Comparison of ENCODE assay signal across 29 cellular contexts in the genomic region with DNA sequence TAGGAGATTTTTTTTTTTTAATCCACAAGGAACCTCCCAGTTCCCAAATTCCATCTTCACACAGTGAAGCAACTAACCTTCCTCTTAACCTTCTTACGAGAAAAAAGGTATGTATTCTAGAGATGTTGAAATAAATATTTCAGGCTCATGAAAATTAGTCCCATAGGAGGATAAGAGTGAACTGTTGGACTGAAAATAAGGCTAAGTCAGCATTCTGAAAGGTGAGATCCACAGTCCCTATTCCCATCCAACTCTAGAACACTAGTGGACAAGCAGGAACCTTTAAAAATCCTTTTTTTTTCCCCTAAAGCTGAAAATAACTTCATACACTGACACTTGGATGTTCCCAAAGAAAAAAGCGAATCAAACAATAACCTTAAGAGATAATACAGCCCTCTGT.
"Had no signal": no experiment of that assay in that cellular context is flagged by ENCODE, and none has a peak within 500 bp of the region (broad histone marks: within the 10 kb centered on the region; RNA-seq: fewer than 3 reads in every experiment).

No MANE protein-coding gene starts in this region.

- H3K9ac ChIP-seq: neural progenitor cell, parathyroid adenoma had no signal

- H3K4me3 ChIP-seq: left lung, lower lobe of right lung, neural progenitor cell, right atrium auricular region, skin epidermis, stomach, testis, thyroid gland, transverse colon, upper lobe of left lung, vagina had no signal

- H3K27ac ChIP-seq: left lung, lower lobe of right lung, neural progenitor cell, neutrophil, parathyroid adenoma, right atrium auricular region, skin epidermis, stomach, testis, thyroid gland, transverse colon, upper lobe of left lung, vagina had no signal

- H3K4me1 ChIP-seq: left lung, lower lobe of right lung, neural progenitor cell, parathyroid adenoma, testis, thyroid gland, vagina had no signal

- H3K9me3 ChIP-seq: neutrophil, right atrium auricular region, stomach, testis, thyroid gland, transverse colon, upper lobe of left lung, vagina had no signal

- H2AFZ ChIP-seq: neural progenitor cell, parathyroid adenoma had no signal

- H3K27me3 ChIP-seq: left lung, neural progenitor cell, neutrophil, right atrium auricular region, stomach, testis, thyroid gland, transverse colon, upper lobe of left lung, vagina had no signal

- FAIRE-seq: islet of Langerhans, kidney had no signal

- DNase-seq: hypothalamus; immature natural killer cell; kidney; left colon; left lung; lower lobe of right lung; mammary epithelial cell; mesenchymal stem cell; naive thymus-derived CD8-positive, alpha-beta T cell; occipital lobe; stimulated activated CD4-positive, alpha-beta T cell treated with anti-CD3 and anti-CD28 coated beads, Interleukin-12 subunit alpha, Interleukin-12 subunit beta, amount 100 ng/mL, for 4 hours; stimulated activated CD4-positive, alpha-beta T cell treated with anti-CD3 and anti-CD28 coated beads, Interleukin-15, amount 100 ng/mL, for 24 hours; stimulated activated CD4-positive, alpha-beta T cell treated with anti-CD3 and anti-CD28 coated beads, Interleukin-2, amount 100 ng/mL, for 24 hours; stimulated activated CD4-positive, alpha-beta T cell treated with anti-CD3 and anti-CD28 coated beads, Interleukin-4, amount 100 ng/mL, for 1 hour; stimulated activated naive B cell treated with anti-CD40 and anti-IgM and Interleukin-4, amounts not matched to agents 10 μg/mL and 1 μg/mL and 100 μg/mL, for 72 hours; stimulated activated naive CD8-positive, alpha-beta T cell treated with anti-CD3 and anti-CD28 coated beads, Interleukin-15, Interleukin-2, amounts not matched to agents 100 U/mL and 50 U/mL, for 24 hours; stomach; testis; thyroid gland; transverse colon; upper lobe of left lung had no signal

- ATAC-seq: left colon; left lung; lower lobe of right lung; naive thymus-derived CD8-positive, alpha-beta T cell; sciatic nerve; stimulated activated naive B cell treated with anti-CD40 and anti-IgM and Interleukin-4, amounts not matched to agents 10 μg/mL and 1 μg/mL and 100 μg/mL, for 72 hours; stimulated activated naive CD8-positive, alpha-beta T cell treated with anti-CD3 and anti-CD28 coated beads, Interleukin-15, Interleukin-2, amounts not matched to agents 100 U/mL and 50 U/mL, for 24 hours had no signal

- H3K36me3 ChIP-seq: left lung, lower lobe of right lung, neural progenitor cell, neutrophil, right atrium auricular region, stomach, thyroid gland, transverse colon, upper lobe of left lung, vagina had no signal

- H3K4me2 ChIP-seq: neural progenitor cell had no signal
